2 cellular contexts compared by ENCODE assay signal in genomic region chr3:47760207-47760606, GRCh38.
A peak's percentile ranks its signal among the peaks of the same experiment; 100 is the strongest.
TF ChIP-seq lines count a peak whose summit lies in the region.

No MANE protein-coding gene starts in this region.

TF ChIP-seq in K562, 482 proteins besides CTCF, POLR2A, EP300 and RAD21:
- TF ChIP-seq ZNF592 (IDR thresholded peaks at IDR 0.05) (peak; percentile 26; the same call in 1 of the 2 replicates), MAFF (IDR thresholded peaks at IDR 0.05; ENCODE audit: low read length) (peak; percentile 19; the same call in 1 of the 2 replicates), MAFG (tag; conservative IDR thresholded peaks at IDR 0.05) (peak; percentile 65), NFE2 (IDR thresholded peaks at IDR 0.05; ENCODE audit: low read depth) (peak; percentile 56), ZNF316 (IDR thresholded peaks at IDR 0.05) (peak; percentile 58)

TF ChIP-seq in liver, 16 proteins besides CTCF, POLR2A, EP300 and RAD21:
- TF ChIP-seq SP1 (IDR thresholded peaks at IDR 0.05), result peak; percentile 18
- TF ChIP-seq HNF4A (conservative IDR thresholded peaks at IDR 0.05), result peak; percentile 11 to 30
- peak; percentile 57 to 72 for TF ChIP-seq RXRA (IDR thresholded peaks at IDR 0.05)
TF ChIP-seq in liver: peak in this region for 3; not testable (repeated sequence) for 13.
